Comparison of ENCODE assay signal across 2 cellular contexts in the genomic region with DNA sequence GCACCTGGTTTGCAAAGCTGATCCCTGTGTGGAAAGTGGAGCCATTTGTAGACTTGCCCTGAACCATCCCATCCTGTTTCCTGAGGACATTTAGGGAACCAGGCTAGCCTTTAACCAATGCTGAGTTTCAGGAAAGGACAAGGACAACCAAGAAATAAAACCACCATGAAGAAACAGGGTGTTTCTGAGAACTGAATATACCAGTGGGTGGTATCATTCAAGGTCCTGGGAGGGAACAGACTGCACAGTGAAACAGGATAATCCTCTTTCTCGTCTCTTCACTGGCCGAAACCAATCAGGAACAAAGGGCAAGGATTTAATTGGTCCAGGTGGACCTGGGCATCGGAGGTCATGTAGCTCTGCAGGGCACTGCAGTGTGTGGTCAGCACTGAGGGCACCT.
TF ChIP-seq lines count a peak whose summit lies in the region.

No MANE protein-coding gene starts in this region.

TF ChIP-seq in GM23338, 12 proteins besides CTCF, POLR2A, EP300 and RAD21:
- no peak for TF ChIP-seq ZNF114 (CRISPR knock-in tag; IDR thresholded peaks at IDR 0.05)
- TF ChIP-seq, protein P1, sequence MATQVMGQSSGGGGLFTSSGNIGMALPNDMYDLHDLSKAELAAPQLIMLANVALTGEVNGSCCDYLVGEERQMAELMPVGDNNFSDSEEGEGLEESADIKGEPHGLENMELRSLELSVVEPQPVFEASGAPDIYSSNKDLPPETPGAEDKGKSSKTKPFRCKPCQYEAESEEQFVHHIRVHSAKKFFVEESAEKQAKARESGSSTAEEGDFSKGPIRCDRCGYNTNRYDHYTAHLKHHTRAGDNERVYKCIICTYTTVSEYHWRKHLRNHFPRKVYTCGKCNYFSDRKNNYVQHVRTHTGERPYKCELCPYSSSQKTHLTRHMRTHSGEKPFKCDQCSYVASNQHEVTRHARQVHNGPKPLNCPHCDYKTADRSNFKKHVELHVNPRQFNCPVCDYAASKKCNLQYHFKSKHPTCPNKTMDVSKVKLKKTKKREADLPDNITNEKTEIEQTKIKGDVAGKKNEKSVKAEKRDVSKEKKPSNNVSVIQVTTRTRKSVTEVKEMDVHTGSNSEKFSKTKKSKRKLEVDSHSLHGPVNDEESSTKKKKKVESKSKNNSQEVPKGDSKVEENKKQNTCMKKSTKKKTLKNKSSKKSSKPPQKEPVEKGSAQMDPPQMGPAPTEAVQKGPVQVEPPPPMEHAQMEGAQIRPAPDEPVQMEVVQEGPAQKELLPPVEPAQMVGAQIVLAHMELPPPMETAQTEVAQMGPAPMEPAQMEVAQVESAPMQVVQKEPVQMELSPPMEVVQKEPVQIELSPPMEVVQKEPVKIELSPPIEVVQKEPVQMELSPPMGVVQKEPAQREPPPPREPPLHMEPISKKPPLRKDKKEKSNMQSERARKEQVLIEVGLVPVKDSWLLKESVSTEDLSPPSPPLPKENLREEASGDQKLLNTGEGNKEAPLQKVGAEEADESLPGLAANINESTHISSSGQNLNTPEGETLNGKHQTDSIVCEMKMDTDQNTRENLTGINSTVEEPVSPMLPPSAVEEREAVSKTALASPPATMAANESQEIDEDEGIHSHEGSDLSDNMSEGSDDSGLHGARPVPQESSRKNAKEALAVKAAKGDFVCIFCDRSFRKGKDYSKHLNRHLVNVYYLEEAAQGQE (IDR thresholded peaks at IDR 0.05; ENCODE audit: unreplicated experiment), result no peak
- TF ChIP-seq ZNF331 (CRISPR knock-in tag; IDR thresholded peaks at IDR 0.05; ENCODE audit: low read depth), result no peak
- TF ChIP-seq JUNB (IDR thresholded peaks at IDR 0.05; ENCODE audit: unreplicated experiment), result no peak
- no peak for TF ChIP-seq EZH2 (IDR thresholded peaks at IDR 0.05; ENCODE audit: low read depth, unreplicated experiment)
- no peak for TF ChIP-seq EZH2phosphoT487 (IDR thresholded peaks at IDR 0.05; ENCODE audit: unreplicated experiment)
- no peak for TF ChIP-seq CREB1 (CRISPR knock-in tag; IDR thresholded peaks at IDR 0.05; ENCODE audit: low read depth)
- TF ChIP-seq STAT1 (IDR thresholded peaks at IDR 0.05; ENCODE audit: unreplicated experiment), result no peak
- no peak for TF ChIP-seq ETS1 (IDR thresholded peaks at IDR 0.05)
- no peak for TF ChIP-seq POLR2AphosphoS5 (IDR thresholded peaks at IDR 0.05; ENCODE audit: low read depth)

TF ChIP-seq in H1, 55 proteins besides CTCF, POLR2A, EP300 and RAD21:
- TF ChIP-seq RXRA (IDR thresholded peaks at IDR 0.05; ENCODE audit: insufficient read depth, low read depth, low read length) (no peak), ATF3 (IDR thresholded peaks at IDR 0.05; ENCODE audit: insufficient read depth, low read depth, low read length) (no peak), PHF8 (conservative IDR thresholded peaks at IDR 0.05; ENCODE audit: low read depth, low read length) (no peak), CEBPB (IDR thresholded peaks at IDR 0.05; ENCODE audit: low read depth, low read length) (no peak), ASH2L (IDR thresholded peaks at IDR 0.05; ENCODE audit: low read length) (no peak), USF2 (IDR thresholded peaks at IDR 0.05; ENCODE audit: low read length) (no peak), ATF2 (IDR thresholded peaks at IDR 0.05; ENCODE audit: low read length) (no peak), JUND (IDR thresholded peaks at IDR 0.05; ENCODE audit: low read length) (no peak), TEAD4 (IDR thresholded peaks at IDR 0.05; ENCODE audit: low read depth, low read length) (no peak), SP2 (IDR thresholded peaks at IDR 0.05; ENCODE audit: low read length) (no peak), SUZ12 (IDR thresholded peaks at IDR 0.05; ENCODE audit: low read length) (no peak), KDM1A (IDR thresholded peaks at IDR 0.05; ENCODE audit: borderline replicate concordance, low read length) (no peak), FOSL1 (IDR thresholded peaks at IDR 0.05; ENCODE audit: insufficient read depth, low read depth, low read length) (no peak), RBBP5 (IDR thresholded peaks at IDR 0.05; ENCODE audit: borderline replicate concordance, low read depth, low read length) (no peak), YY1 (IDR thresholded peaks at IDR 0.05; ENCODE audit: low read depth, low read length) (no peak), BACH1 (IDR thresholded peaks at IDR 0.05; ENCODE audit: low read length) (no peak), SAP30 (IDR thresholded peaks at IDR 0.05; ENCODE audit: insufficient read depth, insufficient replicate concordance, low read length) (no peak), TAF7 (optimal IDR thresholded peaks at IDR 0.05; ENCODE audit: borderline replicate concordance, low read depth, low read length) (no peak)
